Comparison of ENCODE assay signal across 2 cellular contexts in genomic region chr5:170221319-170221718, GRCh38.
TF ChIP-seq lines count a peak whose summit lies in the region.

No MANE protein-coding gene starts in this region.

TF ChIP-seq in liver, 16 proteins besides CTCF, POLR2A, EP300 and RAD21 (continued from another document):
- TF ChIP-seq ZBTB33 (IDR thresholded peaks at IDR 0.05) (no peak), EGR1 (IDR thresholded peaks at IDR 0.05; ENCODE audit: low read depth in 2 of 2) (no peak), RXRA (IDR thresholded peaks at IDR 0.05) (peak in 1 of 2 donors; percentile 7)

TF ChIP-seq in HepG2, 621 proteins besides CTCF, POLR2A, EP300 and RAD21 (continued from another document):
- no peak for TF ChIP-seq USF2 (IDR thresholded peaks at IDR 0.05; ENCODE audit: low read depth, low read length)
- no peak for TF ChIP-seq USF2 (CRISPR knock-in tag; IDR thresholded peaks at IDR 0.05; ENCODE audit: borderline replicate concordance)
- TF ChIP-seq ZNF703 (CRISPR knock-in tag; IDR thresholded peaks at IDR 0.05; ENCODE audit: borderline replicate concordance) = no peak
- no peak for TF ChIP-seq ZNF260 (CRISPR knock-in tag; IDR thresholded peaks at IDR 0.05; ENCODE audit: borderline replicate concordance, low read depth)
- TF ChIP-seq CCAR2 (optimal IDR thresholded peaks at IDR 0.05; ENCODE audit: low read depth, low read length) = no peak
- no peak for TF ChIP-seq SRSF9 (IDR thresholded peaks at IDR 0.05; ENCODE audit: borderline replicate concordance, insufficient read depth, low read depth, low read length, poor library complexity, severe bottlenecking)
- TF ChIP-seq SOX13 (IDR thresholded peaks at IDR 0.05) = no peak
- TF ChIP-seq SOX13 (CRISPR knock-in tag; conservative IDR thresholded peaks at IDR 0.05 in 1 of 2, IDR thresholded peaks at IDR 0.05 in 1 of 2) = no peak
TF ChIP-seq in HepG2: peak in this region for 0.
